ENCODE assay signal across 9 cellular contexts in genomic region chr6:100796049-100796823, GRCh38.
DNase-seq lines count a peak whose midpoint lies in the region; ATAC-seq and TF ChIP-seq lines count a peak whose summit lies in the region.
"Had no signal": no experiment of that assay in that cellular context is flagged by ENCODE, and none has a peak within 500 bp of the region (broad histone marks: within the 10 kb centered on the region; RNA-seq: fewer than 3 reads in every experiment).

No MANE protein-coding gene starts in this region.

- H3K23ac ChIP-seq in neuronal stem cell (ENCODE audit: low read depth, low read length, poor library complexity) = no peak overlapping the region

- ATAC-seq in HG02840 (IDR thresholded peaks at IDR 0.05; ENCODE audit: low FRiP score, unreplicated experiment) = peak; percentile 95
- ATAC-seq: heart right ventricle had no signal

- H3K4ac ChIP-seq in neuronal stem cell (ENCODE audit: low read length) = no peak overlapping the region

- H3K9me3 ChIP-seq in MM.1S (replicated peaks; ENCODE audit: insufficient read depth, low read length) = no peaks in the 10 kb centered on the region
- no peaks in the 10 kb centered on the region for H3K9me3 ChIP-seq in neuronal stem cell (replicated peaks in 1 of 2; ENCODE audit: control insufficient read depth in 2 of 2, insufficient read depth in 1 of 2, low read depth in 1 of 2, low read length in 2 of 2)
- H3K9me3 ChIP-seq: heart right ventricle had no signal

- no peak overlapping the region for H4K91ac ChIP-seq in neuronal stem cell (ENCODE audit: low read depth, low read length, poor library complexity)

- H3K4me2 ChIP-seq in MM.1S (ENCODE audit: low read depth, low read length) (peak overlapping the region; percentile 78), neuronal stem cell (ENCODE audit: insufficient read depth, low read length, poor library complexity, severe bottlenecking) (no peak overlapping the region)

- H3F3A ChIP-seq in MM.1S (ENCODE audit: insufficient read depth, low read length) = peaks cover 12% of the 10 kb centered on the region

- no peak overlapping the region for H3K18ac ChIP-seq in neuronal stem cell (ENCODE audit: low read length)

- no CpG with 5 or more reads among the region's 4 CpGs for WGBS in neuronal stem cell (ENCODE audit: extremely low coverage in 2 of 2, insufficient read length in 2 of 2, insufficient replicate concordance in 1 of 2), 2 donors

- peak overlapping the region; percentile 42; the same call in 1 of the 2 replicates for H3K9ac ChIP-seq in MM.1S (ENCODE audit: low read length)
- no peak overlapping the region for H3K9ac ChIP-seq in neuronal stem cell (ENCODE audit: low read depth, low read length, poor library complexity)

- no peaks in the 10 kb centered on the region for H4K20me1 ChIP-seq in MM.1S (ENCODE audit: insufficient read depth, low read length)

- H3K27me3 ChIP-seq in MM.1S (replicated peaks; ENCODE audit: insufficient read depth, low read length) (no peaks in the 10 kb centered on the region), neuronal stem cell (ENCODE audit: control insufficient read depth in 3 of 3, insufficient read depth in 3 of 3, low read depth in 1 of 3, low read length in 3 of 3) (no peaks in the 10 kb centered on the region)
- H3K27me3 ChIP-seq: heart right ventricle had no signal

- H2AFZ ChIP-seq in MM.1S (ENCODE audit: low read length) (no peak overlapping the region), neuronal stem cell (ENCODE audit: low read length) (no peak overlapping the region)

- no peaks in the 10 kb centered on the region for H3K9me2 ChIP-seq in MM.1S (replicated peaks; ENCODE audit: insufficient read depth, low read length)

- no peak overlapping the region for H2BK15ac ChIP-seq in neuronal stem cell (ENCODE audit: low read length)

- peak; percentile 51 for TF ChIP-seq CTCF in MM.1S (IDR thresholded peaks at IDR 0.05; ENCODE audit: low read length)

- H3K36me3 ChIP-seq in MM.1S (replicated peaks; ENCODE audit: insufficient read depth, low read length) (no peaks in the 10 kb centered on the region; the same call in 1 of the 2 replicates), neuronal stem cell (replicated peaks in 1 of 2; ENCODE audit: control insufficient read depth in 2 of 2, insufficient read depth in 2 of 2, low read length in 2 of 2) (peaks cover 1 to 75% of the 10 kb centered on the region in 2 donors)

- no peak overlapping the region for H3K14ac ChIP-seq in neuronal stem cell (ENCODE audit: low read length)

- no peak overlapping the region for H2BK12ac ChIP-seq in neuronal stem cell (ENCODE audit: low read length)

- peak; percentile 28 for DNase-seq in NCI-H2029 (lab: John Stamatoyannopoulos, UW)
- no peak for DNase-seq in NCI-H2029 treated with DMSO at 0.1 percent for 48 hours (lab: John Stamatoyannopoulos, UW)
- peak; percentile 84 for DNase-seq in MM.1S
- no peak for DNase-seq in neuronal stem cell (ENCODE audit: low spot score)
- no peak for DNase-seq in activated CD4-positive, alpha-beta T cell treated with anti-CD3 and anti-CD28 coated beads, Interleukin-2, amount 50 U/mL, for 4 hours
- no peak for DNase-seq in T1000 (lab: John Stamatoyannopoulos, UW)
- DNase-seq in NCI-H1105 treated with DMSO at 0.1 percent for 48 hours (lab: John Stamatoyannopoulos, UW) = no peak
- DNase-seq: heart right ventricle had no signal

- H3K27ac ChIP-seq in MM.1S (ENCODE audit: low read length) (peak overlapping the region; percentile 76), neuronal stem cell (replicated peaks; ENCODE audit: low read length) (peak overlapping the region; percentile 25)
- H3K27ac ChIP-seq: heart right ventricle had no signal

- peaks cover 11% of the 10 kb centered on the region; the same call in 1 of the 2 replicates for H3K79me2 ChIP-seq in MM.1S (ENCODE audit: low read length)

- no peak overlapping the region for H2BK5ac ChIP-seq in neuronal stem cell (ENCODE audit: low read length)

- no peak overlapping the region for H4K8ac ChIP-seq in neuronal stem cell (ENCODE audit: low read depth, low read length)

- no peaks in the 10 kb centered on the region for H3K79me1 ChIP-seq in neuronal stem cell (ENCODE audit: low read depth, low read length)

- H2AK5ac ChIP-seq in neuronal stem cell (ENCODE audit: low read depth, low read length) = no peak overlapping the region

- H3K4me3 ChIP-seq in MM.1S (ENCODE audit: low read length) = peak overlapping the region; percentile 46
- H3K4me3 ChIP-seq in neuronal stem cell (ENCODE audit: low read length in 2 of 2) = no peak overlapping the region
- H3K4me3 ChIP-seq: heart right ventricle had no signal

- H3K4me1 ChIP-seq in MM.1S (ENCODE audit: low read length) = peaks cover 9% of the 10 kb centered on the region
- peaks cover 0 to 5% of the 10 kb centered on the region in 2 donors for H3K4me1 ChIP-seq in neuronal stem cell (ENCODE audit: control insufficient read depth in 2 of 2, insufficient read depth in 1 of 2, low read depth in 1 of 2, low read length in 2 of 2)

- H2BK120ac ChIP-seq in neuronal stem cell (ENCODE audit: low read depth, low read length) = no peak overlapping the region

Comparison
In these comparisons a context has a peak if more than half of its experiments do, and no peak if none do; other contexts are left out.
1. DNase-seq: peak in NCI-H2029 (single experiment) and MM.1S (single experiment); none in NCI-H2029 treated with DMSO at 0.1 percent for 48 hours (single experiment), neuronal stem cell (single experiment), activated CD4-positive, alpha-beta T cell treated with anti-CD3 and anti-CD28 coated beads, Interleukin-2, amount 50 U/mL, for 4 hours (0 of 2), T1000 (single experiment) and NCI-H1105 treated with DMSO at 0.1 percent for 48 hours (single experiment).